ENCODE assay signal across 2 cellular contexts in genomic region chr1:24639094-24639493, GRCh38.
TF ChIP-seq lines count a peak whose summit lies in the region.

No MANE protein-coding gene starts in this region.

TF ChIP-seq in IMR-90, 13 proteins besides CTCF, POLR2A, EP300 and RAD21:
- no peak for TF ChIP-seq NFE2L2 (IDR thresholded peaks at IDR 0.05; ENCODE audit: low read depth, low read length)
- TF ChIP-seq CEBPB (IDR thresholded peaks at IDR 0.05; ENCODE audit: low read depth, low read length): 0 out of 2 replicates have a peak, but pooled peaks have one; percentile 45
TF ChIP-seq in IMR-90: peak in this region for 1.

TF ChIP-seq in K562, 482 proteins besides CTCF, POLR2A, EP300 and RAD21:
- TF ChIP-seq ATF3 (IDR thresholded peaks at IDR 0.05) (peak; percentile 69), ATF3 (CRISPR knock-in tag; conservative IDR thresholded peaks at IDR 0.05) (no peak), HOXB6 (CRISPR knock-in tag; IDR thresholded peaks at IDR 0.05; ENCODE audit: borderline replicate concordance) (no peak), DDX20 (tag; IDR thresholded peaks at IDR 0.05; ENCODE audit: low read depth) (no peak), CEBPG (CRISPR knock-in tag; IDR thresholded peaks at IDR 0.05) (peak; percentile 53), CEBPG (tag; conservative IDR thresholded peaks at IDR 0.05 in 1 of 2, IDR thresholded peaks at IDR 0.05 in 1 of 2) (peak in 1 of 2 experiments; percentile 47; a peak in 1 of 4 replicates), CEBPB (tag; IDR thresholded peaks at IDR 0.05) (0 out of 2 replicates have a peak, but pooled peaks have one; percentile 46), ZBTB34 (CRISPR knock-in tag; IDR thresholded peaks at IDR 0.05) (no peak)
